Comparison of ENCODE assay signal across 11 cellular contexts in genomic region chr5:10317825-10318682, GRCh38. TPM values are rescaled to one million over a fixed set of nuclear protein-coding genes. Genes with fewer than 3 reads are reported as not detected.
DNase-seq lines count a peak whose midpoint lies in the region; ATAC-seq lines count a peak whose summit lies in the region.
"Had no signal": no experiment of that assay in that cellular context is flagged by ENCODE, and none has a peak within 500 bp of the region (broad histone marks: within the 10 kb centered on the region; RNA-seq: fewer than 3 reads in every experiment).

No MANE protein-coding gene starts in this region.

- intact Hi-C loops in left colon (cut with DNase I, micrococcal nuclease), result no loop called here

- DNase-seq in left colon (no peak), SKM-1 (lab: John Stamatoyannopoulos, UW; ENCODE audit: unreplicated experiment) (no peak), NCI-H1436 treated with DMSO at 0.1 percent for 48 hours (lab: John Stamatoyannopoulos, UW) (no peak), superior temporal gyrus (ENCODE audit: extremely low spot score) (no peak)
- DNase-seq: left ventricle myocardium superior; NCI-H526; stimulated activated naive B cell treated with anti-CD40 and anti-IgM and Interleukin-4, amounts not matched to agents 10 μg/mL and 1 μg/mL and 100 μg/mL, for 72 hours had no signal

- ATAC-seq in GM18870 (IDR thresholded peaks at IDR 0.05; ENCODE audit: unreplicated experiment) (peak; percentile 80), GM21825 (IDR thresholded peaks at IDR 0.05; ENCODE audit: unreplicated experiment) (peak; percentile 68), HG03565 (IDR thresholded peaks at IDR 0.05; ENCODE audit: unreplicated experiment) (peak; percentile 82), left colon (peak; percentile 56), HG02763 (IDR thresholded peaks at IDR 0.05; ENCODE audit: unreplicated experiment) (no peak)
- ATAC-seq: left ventricle myocardium superior had no signal

RNA-seq across cellular contexts. Expression of gene CMBL, which starts 10.4 kb away (rescaled TPM):
- total RNA-seq in left colon, result 100 to 1,000 TPM; 172 to 182 TPM

RNA-seq across cellular contexts. Expression of gene MARCHF6, which starts 35.4 kb away (rescaled TPM):
- total RNA-seq in left colon, result 100 to 1,000 TPM; 153 to 168 TPM
